Comparison of ENCODE assay signal across 8 cellular contexts in the genomic region with DNA sequence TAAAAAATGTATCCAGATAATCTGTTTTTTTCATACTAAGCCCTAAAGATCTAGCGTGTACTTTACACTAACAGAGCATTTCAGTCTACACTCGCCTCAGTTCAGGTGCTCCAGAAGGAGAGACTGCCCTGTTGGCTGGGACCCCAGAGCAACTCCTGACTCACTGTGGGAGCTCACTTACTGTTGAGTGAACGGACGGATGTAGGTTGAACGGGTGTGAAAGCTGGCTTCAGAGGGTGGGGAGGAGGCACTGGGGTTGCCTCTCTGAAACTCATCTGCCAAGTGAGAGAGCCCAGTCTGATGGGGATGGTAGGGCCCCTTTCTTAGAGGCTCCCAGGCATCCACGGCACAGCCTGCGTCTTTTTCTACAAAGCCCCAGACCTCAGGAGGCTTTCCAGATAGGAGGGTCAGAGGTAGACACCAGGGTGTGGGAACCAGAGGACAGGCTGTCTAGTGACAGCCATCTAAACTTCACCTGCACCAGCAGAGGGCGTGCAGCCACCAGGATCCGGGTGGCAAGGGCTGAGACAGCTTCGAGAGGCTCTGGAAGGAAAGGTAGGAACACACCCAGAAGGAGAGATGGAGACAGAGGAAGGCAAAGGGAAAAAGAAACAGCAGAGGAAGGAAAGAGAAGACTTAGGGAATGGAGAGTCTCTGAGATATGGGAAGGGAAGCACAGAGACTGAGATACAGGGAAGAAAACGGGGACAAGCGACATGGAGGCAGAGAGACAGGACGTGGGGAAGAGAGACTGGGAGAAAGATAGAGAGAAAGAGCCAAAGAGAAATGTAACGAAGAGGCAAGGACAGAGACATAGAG. TPM values are rescaled to one million over a fixed set of nuclear protein-coding genes. Genes with fewer than 3 reads are reported as not detected.
DNase-seq lines count a peak whose midpoint lies in the region; ATAC-seq and TF ChIP-seq lines count a peak whose summit lies in the region.

No MANE protein-coding gene starts in this region.

- peak; percentile 83 for ATAC-seq in Right ventricle myocardium inferior

- no peak overlapping the region for H3K27ac ChIP-seq in uterus

- no peaks in the 10 kb centered on the region for H3K36me3 ChIP-seq in uterus

- H3K4me1 ChIP-seq in uterus, result no peaks in the 10 kb centered on the region

- DNase-seq in NCI-H1436 (lab: John Stamatoyannopoulos, UW) (peak; percentile 88), NCI-H1436 treated with DMSO at 0.1 percent for 48 hours (lab: John Stamatoyannopoulos, UW) (no peak), NB4 (ENCODE audit: low read depth) (peak; percentile 80), SKM-1 treated with dmso at 0.1 percent for 144 hours (lab: John Stamatoyannopoulos, UW; ENCODE audit: unreplicated experiment) (peak; percentile 38), Right ventricle myocardium inferior (ENCODE audit: missing footprints) (peak; percentile 84), progenitor cell of endocrine pancreas (ENCODE audit: low spot score, unreplicated experiment) (peak; percentile 65), uterus (peak; percentile 64 to 75)
- DNase-seq in activated naive CD4-positive, alpha-beta T cell treated with anti-CD3 and anti-CD28 coated beads, Interleukin-2, amount 50 U/mL, for 16 hours, result peak; percentile 79

- H3K27me3 ChIP-seq in uterus, result no peaks in the 10 kb centered on the region

- H3K36me3 Mint-ChIP-seq in progenitor cell of endocrine pancreas (ENCODE audit: insufficient read depth), result no peaks in the 10 kb centered on the region

- TF ChIP-seq CTCF in NB4 (IDR thresholded peaks at IDR 0.05; ENCODE audit: low read depth, low read length) (peak; percentile 86), progenitor cell of endocrine pancreas (IDR thresholded peaks at IDR 0.05; ENCODE audit: unreplicated experiment) (peak; percentile 91), uterus (IDR thresholded peaks at IDR 0.05) (peak; percentile 60 to 86 (median 77))

- no peaks in the 10 kb centered on the region for H3K4me1 Mint-ChIP-seq in progenitor cell of endocrine pancreas (ENCODE audit: low read depth)

- no peak overlapping the region for H3K27ac Mint-ChIP-seq in progenitor cell of endocrine pancreas

- no peaks in the 10 kb centered on the region for H3K9me3 Mint-ChIP-seq in progenitor cell of endocrine pancreas (ENCODE audit: low read depth)

- TF ChIP-seq POLR2A in NB4 (IDR thresholded peaks at IDR 0.05; ENCODE audit: extremely low read depth, insufficient read length) (no peak), uterus (IDR thresholded peaks at IDR 0.05) (no peak)

- intact Hi-C loops in Right ventricle myocardium inferior (cut with DNase I) (loop anchor here (1.0 to 2.0 kb wide), 2 partner anchors 52 to 155 kb away; no protein-coding TSS in a partner anchor), uterus (cut with DNase I; ENCODE audit: low total_unique reads) (no loop called here)

- peaks cover 27% of the 10 kb centered on the region for H3K27me3 Mint-ChIP-seq in progenitor cell of endocrine pancreas

- no peak overlapping the region for H3K4me3 Mint-ChIP-seq in progenitor cell of endocrine pancreas (ENCODE audit: low read depth)

- no peaks in the 10 kb centered on the region for H3K9me3 ChIP-seq in uterus

- H3K4me3 ChIP-seq in NB4 (ENCODE audit: low read depth, low read length) (no peak overlapping the region), uterus (no peak overlapping the region)

RNA-seq across cellular contexts. Expression of gene KASH5, which starts 3.7 kb away (rescaled TPM):
- total RNA-seq in Right ventricle myocardium inferior (not detected), progenitor cell of endocrine pancreas (not detected in 2 replicates), uterus (under 1 TPM in 1 of 4 donors, not detected in 3; 0.55 TPM)

RNA-seq across cellular contexts. Expression of gene DKKL1, which starts 28.1 kb away (rescaled TPM):
- total RNA-seq in Right ventricle myocardium inferior (not detected), progenitor cell of endocrine pancreas (3.6 and 5.2 TPM in 2 replicates), uterus (1 to 10 TPM in 1 of 4 donors, not detected in 3; 1.3 TPM)

RNA-seq across cellular contexts. Expression of gene TEAD2, which starts 29.6 kb away (rescaled TPM):
- 63.6 TPM for total RNA-seq in Right ventricle myocardium inferior
- 226 and 235 TPM in 2 replicates for total RNA-seq in progenitor cell of endocrine pancreas
- total RNA-seq in uterus, result 10 to 100 TPM; 21.8 to 83.2 (median 48.5) TPM

RNA-seq across cellular contexts. Expression of gene PTH2, which starts 31.5 kb away (rescaled TPM):
- total RNA-seq in Right ventricle myocardium inferior, result not detected
- total RNA-seq in progenitor cell of endocrine pancreas, result not detected in 2 replicates
- total RNA-seq in uterus, result not detected

RNA-seq across cellular contexts. Expression of gene GFY, which starts 33.4 kb away (rescaled TPM):
- not detected for total RNA-seq in Right ventricle myocardium inferior
- total RNA-seq in progenitor cell of endocrine pancreas, result not detected in 2 replicates
- not detected for total RNA-seq in uterus
